11 cellular contexts compared by ENCODE assay signal in the genomic region with DNA sequence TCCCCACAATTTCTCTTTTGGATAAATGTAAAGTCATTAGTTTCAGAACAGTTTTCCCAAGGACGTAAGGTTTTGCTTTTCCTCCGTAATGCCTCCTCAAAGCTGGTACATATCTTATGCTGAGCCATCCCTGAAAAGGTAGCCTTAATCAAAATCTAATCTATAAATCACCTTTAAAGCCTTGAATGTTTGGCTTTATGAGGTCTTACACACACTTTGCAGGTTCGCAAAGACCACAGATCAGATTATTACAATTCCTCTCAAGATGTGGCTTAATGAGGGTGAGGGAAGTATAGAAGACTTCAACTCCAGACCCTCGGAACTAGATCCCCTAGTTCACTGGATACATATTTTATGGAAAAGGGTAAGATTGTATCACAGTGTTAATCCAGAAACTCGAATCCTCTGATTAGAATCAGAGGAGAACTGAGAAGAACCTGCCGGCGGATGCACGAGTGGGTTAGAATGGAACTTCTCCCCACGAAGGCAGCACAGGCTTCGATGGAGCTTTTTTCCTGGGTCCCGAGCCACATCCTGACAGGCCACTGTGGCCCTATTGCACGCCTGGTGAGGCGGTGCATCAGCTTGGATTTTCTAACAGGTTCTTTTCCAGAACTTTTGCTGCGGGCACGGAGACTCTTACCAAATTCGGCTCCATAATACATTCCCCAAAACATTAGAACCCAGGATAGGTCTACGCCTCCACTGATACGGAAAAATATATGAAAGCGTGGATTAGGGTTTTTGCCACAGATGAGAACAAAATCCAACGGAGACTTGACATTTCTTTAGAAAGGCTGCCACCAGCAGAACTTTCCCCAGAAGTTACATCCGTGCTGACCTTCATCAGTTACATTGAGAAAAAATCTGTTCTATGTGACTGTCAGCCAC. TPM values are rescaled to one million over a fixed set of nuclear protein-coding genes. Genes with fewer than 3 reads are reported as not detected.
A peak's percentile ranks its signal among the peaks of the same experiment; 100 is the strongest.
DNase-seq lines count a peak whose midpoint lies in the region; ATAC-seq, FAIRE-seq and TF ChIP-seq lines count a peak whose summit lies in the region.
"Had no signal": no experiment of that assay in that cellular context is flagged by ENCODE, and none has a peak within 500 bp of the region (broad histone marks: within the 10 kb centered on the region; RNA-seq: fewer than 3 reads in every experiment).

No MANE protein-coding gene starts in this region.

- peaks cover 9% of the 10 kb centered on the region for H3F3A ChIP-seq in neural progenitor cell (ENCODE audit: low read depth)

- H3K4me3 ChIP-seq in CD4-positive, alpha-beta memory T cell (ENCODE audit: low read length in 2 of 2) = no peak overlapping the region
- H3K4me3 ChIP-seq in NT2/D1 (ENCODE audit: insufficient read length, low read depth) (peak overlapping the region; percentile 59), heart right ventricle (peak overlapping the region in 6 of 10 donors; percentile 38 to 53 (median 48)), neural progenitor cell (peak overlapping the region; percentile 52)

- POLR2A ChIA-PET in CD4-positive, alpha-beta memory T cell (lab: Charles Lee; ENCODE audit: partially characterized antibody) = no interaction called here
- POLR2A ChIA-PET in HEK293T (lab: Yijun Ruan, JAX) = no interaction called here

- peak overlapping the region; percentile 82 for H3K4me2 ChIP-seq in neural progenitor cell

- no peaks in the 10 kb centered on the region for H3K9me3 Mint-ChIP-seq in CD4-positive, alpha-beta memory T cell
- peaks cover 3% of the 10 kb centered on the region for H3K9me3 Mint-ChIP-seq in neural progenitor cell

- intact Hi-C loops in CD4-positive, alpha-beta memory T cell (cut with micrococcal nuclease) = no loop called here
- intact Hi-C loops in heart right ventricle (cut with DNase I) = no loop called here

- peaks cover 2 to 14% (median 8%) of the 10 kb centered on the region in 4 donors for H3K4me1 Mint-ChIP-seq in CD4-positive, alpha-beta memory T cell
- peaks cover 20% of the 10 kb centered on the region for H3K4me1 Mint-ChIP-seq in neural progenitor cell

- no peak overlapping the region for H3K27ac ChIP-seq in CD4-positive, alpha-beta memory T cell (ENCODE audit: low read depth, low read length)
- H3K27ac ChIP-seq in heart right ventricle = peak overlapping the region in 5 of 10 donors; percentile 34 to 60 (median 56)
- no peak overlapping the region for H3K27ac ChIP-seq in neural progenitor cell

- no peak overlapping the region for H3K27ac Mint-ChIP-seq in CD4-positive, alpha-beta memory T cell
- no peak overlapping the region for H3K27ac Mint-ChIP-seq in neural progenitor cell
- H3K27ac Mint-ChIP-seq: CD14-positive monocyte had no signal

- H3K36me3 Mint-ChIP-seq in CD4-positive, alpha-beta memory T cell = no peaks in the 10 kb centered on the region
- H3K36me3 Mint-ChIP-seq in neural progenitor cell = no peaks in the 10 kb centered on the region

- H3K27me3 Mint-ChIP-seq in CD4-positive, alpha-beta memory T cell = peaks cover 43 to 54% of the 10 kb centered on the region in 2 donors
- peaks cover 37% of the 10 kb centered on the region for H3K27me3 Mint-ChIP-seq in neural progenitor cell (ENCODE audit: insufficient read depth, low read depth)

- CTCF ChIA-PET in CD4-positive, alpha-beta memory T cell (lab: Charles Lee; ENCODE audit: partially characterized antibody) = no interaction called here
- CTCF ChIA-PET in HEK293T (lab: Yijun Ruan, JAX) = no interaction called here

- no peaks in the 10 kb centered on the region for H3K9me3 ChIP-seq in CD4-positive, alpha-beta memory T cell (ENCODE audit: control insufficient read depth in 1 of 2, low read length in 2 of 2)
- H3K9me3 ChIP-seq in NT2/D1 (ENCODE audit: insufficient read depth, low read length) (no peaks in the 10 kb centered on the region), heart right ventricle (no peaks in the 10 kb centered on the region), neural progenitor cell (ENCODE audit: low read depth) (no peaks in the 10 kb centered on the region)

- 57 to 60% methylated on average over 21 of the region's 21 CpGs for WGBS in heart right ventricle, 2 donors

- H3K36me3 ChIP-seq in CD4-positive, alpha-beta memory T cell (ENCODE audit: insufficient read depth, low read length) = no peaks in the 10 kb centered on the region
- H3K36me3 ChIP-seq in NT2/D1 (ENCODE audit: insufficient read depth, insufficient read length, low read length) (no peaks in the 10 kb centered on the region), heart right ventricle (no peaks in the 10 kb centered on the region), neural progenitor cell (no peaks in the 10 kb centered on the region)

- H3K9ac ChIP-seq in NT2/D1 (ENCODE audit: insufficient read length, low read depth) (no peak overlapping the region), neural progenitor cell (no peak overlapping the region)

- TF ChIP-seq CTCF in heart right ventricle (IDR thresholded peaks at IDR 0.05) = no peak
- no peak for TF ChIP-seq CTCF in neural progenitor cell (IDR thresholded peaks at IDR 0.05)

- no peak for FAIRE-seq in HTR-8/SVneo (lab: Jason Lieb, UNC)
- FAIRE-seq: bronchial epithelial cell had no signal

- H4K20me1 ChIP-seq in neural progenitor cell (ENCODE audit: low read depth) = peaks cover 16% of the 10 kb centered on the region

- H3K4me3 Mint-ChIP-seq in CD4-positive, alpha-beta memory T cell = peak overlapping the region in 7 of 8 donors; percentile 29 to 64 (median 42)
- peak overlapping the region; percentile 81 for H3K4me3 Mint-ChIP-seq in neural progenitor cell

- H3K79me2 ChIP-seq in neural progenitor cell (ENCODE audit: low read depth) = no peaks in the 10 kb centered on the region

- peak overlapping the region; percentile 75 for H2AFZ ChIP-seq in neural progenitor cell (replicated peaks)

- H3K27me3 ChIP-seq in CD4-positive, alpha-beta memory T cell (ENCODE audit: insufficient read depth, low read length) = peaks cover 12% of the 10 kb centered on the region
- peaks cover 59% of the 10 kb centered on the region for H3K27me3 ChIP-seq in NT2/D1 (ENCODE audit: insufficient read depth, insufficient read length)
- peaks cover 6 to 98% (median 76%) of the 10 kb centered on the region in 7 donors for H3K27me3 ChIP-seq in heart right ventricle
- H3K27me3 ChIP-seq in neural progenitor cell = peaks cover 81% of the 10 kb centered on the region

- ATAC-seq in heart right ventricle = peak in 1 of 8 donors; percentile 51

- no peak for DNase-seq in CD4-positive, alpha-beta memory T cell
- DNase-seq in NT2/D1 (ENCODE audit: low read depth, low spot score) = no peak
- DNase-seq in heart right ventricle = peak in 1 of 2 donors; percentile 13
- peak; percentile 28 for DNase-seq in neural progenitor cell (ENCODE audit: low spot score)
- DNase-seq in HTR-8/SVneo (ENCODE audit: insufficient read length, low spot score) = no peak
- DNase-seq in NCI-H2227 (lab: John Stamatoyannopoulos, UW; ENCODE audit: unreplicated experiment) = no peak
- no peak for DNase-seq in HEK293T (ENCODE audit: extremely low spot score)
- DNase-seq in NCI-H446 treated with DMSO at 0.1 percent for 48 hours (lab: John Stamatoyannopoulos, UW) = no peak
- DNase-seq: NCI-H524 treated with DMSO at 0.1 percent for 48 hours had no signal

- peaks cover 5% of the 10 kb centered on the region for H3K4me1 ChIP-seq in CD4-positive, alpha-beta memory T cell (ENCODE audit: insufficient read depth, low read length)
- H3K4me1 ChIP-seq in NT2/D1 (ENCODE audit: insufficient read depth, insufficient read length) (no peaks in the 10 kb centered on the region), heart right ventricle (peaks cover 0 to 6% (median 0%) of the 10 kb centered on the region in 9 donors), neural progenitor cell (peaks cover 10% of the 10 kb centered on the region)

TF ChIP-seq in HEK293T, 16 proteins besides CTCF, POLR2A, EP300 and RAD21:
- TF ChIP-seq FOXK2 (IDR thresholded peaks at IDR 0.05) = no peak
- TF ChIP-seq TARDBP (IDR thresholded peaks at IDR 0.05) = no peak
- TF ChIP-seq FOXM1 (IDR thresholded peaks at IDR 0.05; ENCODE audit: borderline replicate concordance) = no peak
- TF ChIP-seq ARNT (IDR thresholded peaks at IDR 0.05) = no peak
- no peak for TF ChIP-seq FOXA1 (IDR thresholded peaks at IDR 0.05)
- TF ChIP-seq NFRKB (IDR thresholded peaks at IDR 0.05) = no peak
- no peak for TF ChIP-seq L3MBTL2 (conservative IDR thresholded peaks at IDR 0.05)
- no peak for TF ChIP-seq ELF4 (IDR thresholded peaks at IDR 0.05)
- no peak for TF ChIP-seq BHLHE40 (IDR thresholded peaks at IDR 0.05; ENCODE audit: borderline replicate concordance)
- no peak for TF ChIP-seq SUZ12 (IDR thresholded peaks at IDR 0.05)
- no peak for TF ChIP-seq ZNF384 (IDR thresholded peaks at IDR 0.05)
TF ChIP-seq in HEK293T: peak in this region for 0.

RNA-seq across cellular contexts. Expression of gene CTXND1, which starts 1.2 kb away (rescaled TPM):
- total RNA-seq in CD4-positive, alpha-beta memory T cell = not detected
- polyA plus RNA-seq in CD4-positive, alpha-beta memory T cell = not detected
- total RNA-seq in heart right ventricle = 1 to 10 TPM in 7 of 10 donors, under 1 TPM in 3; 0.11 to 8.3 (median 2.2) TPM
- 1 to 10 TPM in 1 of 2 donors, under 1 TPM in 1; 0.80 to 1.8 TPM for polyA plus RNA-seq in heart right ventricle
- total RNA-seq in neural progenitor cell (ENCODE audit: low replicate concordance) = not detected in 2 replicates
- total RNA-seq: bronchial epithelial cell had no signal
- polyA plus RNA-seq: CD14-positive monocyte had no signal

Comparison
In these comparisons a context has a peak if more than half of its experiments do, and no peak if none do; other contexts are left out.
1. H3K4me3 ChIP-seq: peak in NT2/D1 (single experiment), heart right ventricle (6 of 10) and neural progenitor cell (single experiment); none in CD4-positive, alpha-beta memory T cell (0 of 2).